17 cellular contexts compared by ENCODE assay signal in genomic region chr12:56204275-56204674, GRCh38. TPM values are rescaled to one million over a fixed set of nuclear protein-coding genes. Genes with fewer than 3 reads are reported as not detected.
DNase-seq lines count a peak whose midpoint lies in the region; ATAC-seq and TF ChIP-seq lines count a peak whose summit lies in the region.
"Had no signal": no experiment of that assay in that cellular context is flagged by ENCODE, and none has a peak within 500 bp of the region (broad histone marks: within the 10 kb centered on the region; RNA-seq: fewer than 3 reads in every experiment).

No MANE protein-coding gene starts in this region.

- no peaks in the 10 kb centered on the region for H3K27me3 Mint-ChIP-seq in CD8-positive, alpha-beta T cell (ENCODE audit: low read depth)
- H3K27me3 Mint-ChIP-seq in central memory CD8-positive, alpha-beta T cell = no peaks in the 10 kb centered on the region
- H3K27me3 Mint-ChIP-seq in naive thymus-derived CD8-positive, alpha-beta T cell = no peaks in the 10 kb centered on the region

- no peaks in the 10 kb centered on the region for H3K9me3 ChIP-seq in CD8-positive, alpha-beta T cell (ENCODE audit: low read length)
- no peaks in the 10 kb centered on the region for H3K9me3 ChIP-seq in HEK293 (ENCODE audit: control insufficient read depth, insufficient read depth, low read depth, low read length)

- H3K4me1 ChIP-seq in CD8-positive, alpha-beta T cell (ENCODE audit: insufficient read depth, low read length) = no peaks in the 10 kb centered on the region
- no peaks in the 10 kb centered on the region for H3K4me1 ChIP-seq in HEK293 (ENCODE audit: control insufficient read depth, insufficient read depth, low read length)

- peak overlapping the region; percentile 38 for H3K27ac Mint-ChIP-seq in CD8-positive, alpha-beta T cell
- peak overlapping the region; percentile 2 for H3K27ac Mint-ChIP-seq in central memory CD8-positive, alpha-beta T cell (ENCODE audit: low read depth)
- H3K27ac Mint-ChIP-seq in naive thymus-derived CD8-positive, alpha-beta T cell = peak overlapping the region in 6 of 10 donors; percentile 8 to 86 (median 57)
- no peak overlapping the region for H3K27ac Mint-ChIP-seq in stimulated activated effector memory CD8-positive, alpha-beta T cell treated with anti-CD3 and anti-CD28 coated beads, Interleukin-12 subunit alpha, Interleukin-12 subunit beta, amount 100 ng/mL, for 72 hours
- H3K27ac Mint-ChIP-seq: GM23338 had no signal

- CTCF ChIA-PET in CD8-positive, alpha-beta T cell (lab: Charles Lee) = interaction anchor here (1.0 to 4.7 kb wide), 5 partner anchors 10 to 54 kb away, joined by 3 to 17 read pairs (median 3); partner anchors contain the start of genes ANKRD52, RNF41 and SMARCC2
- CTCF ChIA-PET in HEK293 (lab: Yijun Ruan, JAX) = interaction anchor here (0.7 to 6.0 kb wide), 6 partner anchors 14 to 264 kb away, joined by 3 to 73 read pairs (median 4); partner anchors contain the start of genes RNF41, SMARCC2 and SPRYD4

- H3K27ac ChIP-seq in CD8-positive, alpha-beta T cell (ENCODE audit: low read depth, low read length) = no peak overlapping the region
- H3K27ac ChIP-seq in HEK293 (ENCODE audit: extremely low read depth, low read depth, low read length) = no peak overlapping the region

- H3K4me3 Mint-ChIP-seq in CD8-positive, alpha-beta T cell = no peak overlapping the region
- no peak overlapping the region for H3K4me3 Mint-ChIP-seq in central memory CD8-positive, alpha-beta T cell
- H3K4me3 Mint-ChIP-seq in naive thymus-derived CD8-positive, alpha-beta T cell = no peak overlapping the region
- no peak overlapping the region for H3K4me3 Mint-ChIP-seq in stimulated activated effector memory CD8-positive, alpha-beta T cell treated with anti-CD3 and anti-CD28 coated beads, Interleukin-12 subunit alpha, Interleukin-12 subunit beta, amount 100 ng/mL, for 72 hours
- H3K4me3 Mint-ChIP-seq: GM23338 had no signal

- POLR2A ChIA-PET in CD8-positive, alpha-beta T cell (lab: Charles Lee) = no interaction called here
- POLR2A ChIA-PET in HEK293 (lab: Yijun Ruan, JAX) = interaction anchor here (1.6 to 4.6 kb wide), 3 partner anchors 17 to 111 kb away, joined by 4 to 47 read pairs (median 4); partner anchors contain the start of genes CNPY2, PA2G4 and RNF41
- POLR2A ChIA-PET in naive thymus-derived CD8-positive, alpha-beta T cell (lab: Charles Lee) = interaction anchor here (0.8 to 2.5 kb wide), 3 partner anchors 15 to 78 kb away, joined by 3 to 6 read pairs (median 6); partner anchors contain the start of genes RNF41 and SMARCC2

- peaks cover 40% of the 10 kb centered on the region for H3K36me3 Mint-ChIP-seq in CD8-positive, alpha-beta T cell
- H3K36me3 Mint-ChIP-seq in central memory CD8-positive, alpha-beta T cell (ENCODE audit: insufficient read depth) = peaks cover 23% of the 10 kb centered on the region
- H3K36me3 Mint-ChIP-seq in naive thymus-derived CD8-positive, alpha-beta T cell = peaks cover 0 to 47% (median 4%) of the 10 kb centered on the region in 3 donors
- H3K36me3 Mint-ChIP-seq in stimulated activated effector memory CD8-positive, alpha-beta T cell treated with anti-CD3 and anti-CD28 coated beads, Interleukin-12 subunit alpha, Interleukin-12 subunit beta, amount 100 ng/mL, for 72 hours = peaks cover 52% of the 10 kb centered on the region

- H3K27me3 ChIP-seq in CD8-positive, alpha-beta T cell (ENCODE audit: insufficient read depth, low read length) = no peaks in the 10 kb centered on the region

- no peak overlapping the region for H3K4me3 ChIP-seq in CD8-positive, alpha-beta T cell (ENCODE audit: low read depth, low read length)
- no peak overlapping the region for H3K4me3 ChIP-seq in HEK293 (ENCODE audit: low read depth, low read length)
- H3K4me3 ChIP-seq: GM23338 had no signal

- ATAC-seq in CD8-positive, alpha-beta T cell = no peak
- no peak for ATAC-seq in central memory CD8-positive, alpha-beta T cell (replicated peaks; ENCODE audit: extremely low read depth, poor library complexity, severe bottlenecking)
- no peak for ATAC-seq in naive thymus-derived CD8-positive, alpha-beta T cell
- no peak for ATAC-seq in stimulated activated effector memory CD8-positive, alpha-beta T cell treated with anti-CD3 and anti-CD28 coated beads, Interleukin-12 subunit alpha, Interleukin-12 subunit beta, amount 100 ng/mL, for 72 hours
- ATAC-seq: GM23338 had no signal

- H3K36me3 ChIP-seq in CD8-positive, alpha-beta T cell (ENCODE audit: insufficient read depth, low read length) = peaks cover 31% of the 10 kb centered on the region
- peaks cover 12 to 42% of the 10 kb centered on the region in 2 experiments for H3K36me3 ChIP-seq in HEK293 (ENCODE audit: control insufficient read depth in 2 of 2, insufficient read depth in 1 of 2, low read length in 2 of 2)

- intact Hi-C loops in CD8-positive, alpha-beta T cell (cut with DNase I, micrococcal nuclease) = no loop called here

- no peak for TF ChIP-seq CTCF in CD8-positive, alpha-beta T cell (IDR thresholded peaks at IDR 0.05)
- no peak for TF ChIP-seq CTCF in HEK293 (tag by site-specific recombination; IDR thresholded peaks at IDR 0.05)

- DNase-seq in CD8-positive, alpha-beta T cell = no peak
- DNase-seq in central memory CD8-positive, alpha-beta T cell (ENCODE audit: low spot score in 2 of 2) = no peak
- DNase-seq in naive thymus-derived CD8-positive, alpha-beta T cell = no peak
- no peak for DNase-seq in stimulated activated effector memory CD8-positive, alpha-beta T cell treated with anti-CD3 and anti-CD28 coated beads, Interleukin-12 subunit alpha, Interleukin-12 subunit beta, amount 100 ng/mL, for 72 hours (ENCODE audit: low spot score in 2 of 2)
- DNase-seq in CD1c-positive myeloid dendritic cell (ENCODE audit: extremely low spot score) (no peak), SKM-1 (lab: John Stamatoyannopoulos, UW; ENCODE audit: unreplicated experiment) (no peak)
- DNase-seq: GF-D8; KBM-7; NCI-H1417 treated with DMSO at 0.1 percent for 48 hours; NCI-H1930; NCI-H2171; NCI-H446 treated with DMSO at 0.1 percent for 48 hours; NK-92 treated with Interleukin-12 subunit alpha and Interleukin-12 subunit beta, amount 100 ng/mL, for 24 hours had no signal

- no peaks in the 10 kb centered on the region for H3K4me1 Mint-ChIP-seq in CD8-positive, alpha-beta T cell (ENCODE audit: low read depth)
- no peaks in the 10 kb centered on the region for H3K4me1 Mint-ChIP-seq in central memory CD8-positive, alpha-beta T cell
- peaks cover 1 to 4% (median 2%) of the 10 kb centered on the region in 4 donors for H3K4me1 Mint-ChIP-seq in naive thymus-derived CD8-positive, alpha-beta T cell
- no peaks in the 10 kb centered on the region for H3K4me1 Mint-ChIP-seq in stimulated activated effector memory CD8-positive, alpha-beta T cell treated with anti-CD3 and anti-CD28 coated beads, Interleukin-12 subunit alpha, Interleukin-12 subunit beta, amount 100 ng/mL, for 72 hours
- H3K4me1 Mint-ChIP-seq: GM23338 had no signal

- H3K9me3 Mint-ChIP-seq in CD8-positive, alpha-beta T cell = no peaks in the 10 kb centered on the region
- no peaks in the 10 kb centered on the region for H3K9me3 Mint-ChIP-seq in central memory CD8-positive, alpha-beta T cell
- H3K9me3 Mint-ChIP-seq in naive thymus-derived CD8-positive, alpha-beta T cell = no peaks in the 10 kb centered on the region
- no peaks in the 10 kb centered on the region for H3K9me3 Mint-ChIP-seq in stimulated activated effector memory CD8-positive, alpha-beta T cell treated with anti-CD3 and anti-CD28 coated beads, Interleukin-12 subunit alpha, Interleukin-12 subunit beta, amount 100 ng/mL, for 72 hours
- H3K9me3 Mint-ChIP-seq: GM23338 had no signal

TF ChIP-seq in HEK293, 187 proteins besides CTCF, POLR2A, EP300 and RAD21:
- TF ChIP-seq ZNF558 (tag by site-specific recombination; IDR thresholded peaks at IDR 0.05) (no peak), PRDM1 (tag by site-specific recombination; IDR thresholded peaks at IDR 0.05) (peak; percentile 92), KLF9 (tag by site-specific recombination; IDR thresholded peaks at IDR 0.05; ENCODE audit: low read depth) (no peak)

RNA-seq across cellular contexts. Expression of gene SMARCC2, which starts 15.0 kb away (rescaled TPM):
- total RNA-seq in CD8-positive, alpha-beta T cell = 100 to 1,000 TPM; 109 to 113 TPM
- 100 to 1,000 TPM; 189 to 197 TPM for total RNA-seq in naive thymus-derived CD8-positive, alpha-beta T cell
- 10 to 100 TPM; 46.3 to 70.4 (median 54.1) TPM for polyA plus RNA-seq in naive thymus-derived CD8-positive, alpha-beta T cell

RNA-seq across cellular contexts. Expression of gene RNF41, which starts 17.4 kb away (rescaled TPM):
- 10 to 100 TPM; 41.0 to 41.6 TPM for total RNA-seq in CD8-positive, alpha-beta T cell
- 10 to 100 TPM; 34.2 to 35.0 TPM for total RNA-seq in naive thymus-derived CD8-positive, alpha-beta T cell
- polyA plus RNA-seq in naive thymus-derived CD8-positive, alpha-beta T cell = 10 to 100 TPM; 35.7 to 45.1 (median 41.8) TPM

RNA-seq across cellular contexts. Expression of gene NABP2, which starts 19.9 kb away (rescaled TPM):
- 1 to 10 TPM; 6.8 to 7.4 TPM for total RNA-seq in CD8-positive, alpha-beta T cell
- total RNA-seq in naive thymus-derived CD8-positive, alpha-beta T cell = 10 to 100 TPM; 10.8 to 13.3 TPM
- 1 to 10 TPM; 3.5 to 3.9 (median 3.7) TPM for polyA plus RNA-seq in naive thymus-derived CD8-positive, alpha-beta T cell

RNA-seq across cellular contexts. Expression of gene SLC39A5, which starts 25.6 kb away (rescaled TPM):
- total RNA-seq in CD8-positive, alpha-beta T cell = not detected
- not detected for total RNA-seq in naive thymus-derived CD8-positive, alpha-beta T cell
- not detected for polyA plus RNA-seq in naive thymus-derived CD8-positive, alpha-beta T cell
- polyA plus RNA-seq: AG04450, BJ had no signal

RNA-seq across cellular contexts. Expression of gene MYL6, which starts 46.1 kb away (rescaled TPM):
- 100 to 1,000 TPM; 580 to 582 TPM for total RNA-seq in CD8-positive, alpha-beta T cell
- 100 to 1,000 TPM; 421 to 448 TPM for total RNA-seq in naive thymus-derived CD8-positive, alpha-beta T cell
- 1,000 to 10,000 TPM; 1,813 to 2,533 (median 2,044) TPM for polyA plus RNA-seq in naive thymus-derived CD8-positive, alpha-beta T cell
